In genomic region chr14:68794856-68795601, GRCh38 we compare ENCODE assay signal across 8 cellular contexts. TPM values are rescaled to one million over a fixed set of nuclear protein-coding genes. Genes with fewer than 3 reads are reported as not detected.
A peak's percentile ranks its signal among the peaks of the same experiment; 100 is the strongest.
DNase-seq lines count a peak whose midpoint lies in the region; ATAC-seq and TF ChIP-seq lines count a peak whose summit lies in the region.

No MANE protein-coding gene starts in this region.

- peak overlapping the region; percentile 100 for H3K27ac ChIP-seq in aorta (ENCODE audit: low read depth in 1 of 2, low read length in 2 of 2)

- no peaks in the 10 kb centered on the region for H3K9me3 ChIP-seq in aorta (ENCODE audit: control insufficient read depth, low read length)

- TF ChIP-seq CTCF in fibroblast of pulmonary artery (IDR thresholded peaks at IDR 0.05; ENCODE audit: low read length, missing control alignments), result no peak

- peak overlapping the region; percentile 94 for H3K4me3 Mint-ChIP-seq in natural killer cell treated with Interleukin-12 subunit alpha and Interleukin-12 subunit beta and Interleukin-15 and Interleukin-18, amount 100 ng/mL, for 72 hours

- no peaks in the 10 kb centered on the region for H3K4me1 ChIP-seq in aorta (ENCODE audit: control insufficient read depth in 1 of 2, insufficient read depth in 2 of 2, low read length in 2 of 2)

- intact Hi-C loops in aorta (cut with DNase I), result loop anchor here (1.0 to 5.0 kb wide), 5 partner anchors 21 to 403 kb away; no protein-coding TSS in a partner anchor

- H3K36me3 Mint-ChIP-seq in natural killer cell treated with Interleukin-12 subunit alpha and Interleukin-12 subunit beta and Interleukin-15 and Interleukin-18, amount 100 ng/mL, for 72 hours, result peaks cover 4% of the 10 kb centered on the region

- no peaks in the 10 kb centered on the region for H3K9me3 Mint-ChIP-seq in natural killer cell treated with Interleukin-12 subunit alpha and Interleukin-12 subunit beta and Interleukin-15 and Interleukin-18, amount 100 ng/mL, for 72 hours

- H3K36me3 ChIP-seq in aorta (ENCODE audit: control insufficient read depth in 1 of 2, insufficient read depth in 2 of 2, low read length in 1 of 2), result peaks cover 0 to 2% of the 10 kb centered on the region in 2 donors

- peaks cover 42 to 51% of the 10 kb centered on the region in 2 donors for H3K4me1 Mint-ChIP-seq in natural killer cell treated with Interleukin-12 subunit alpha and Interleukin-12 subunit beta and Interleukin-15 and Interleukin-18, amount 100 ng/mL, for 72 hours (ENCODE audit: low read depth in 2 of 2)

- ATAC-seq in natural killer cell treated with Interleukin-12 subunit alpha and Interleukin-12 subunit beta and Interleukin-15 and Interleukin-18, amount 100 ng/mL, for 72 hours, result peak in 1 of 2 donors; percentile 1
- peak; percentile 47 for ATAC-seq in aorta (ENCODE audit: low FRiP score)

- 0 to 1% methylated on average over 29 to 37 of the region's 37 CpGs for WGBS in aorta, 2 donors

- H3K27me3 Mint-ChIP-seq in natural killer cell treated with Interleukin-12 subunit alpha and Interleukin-12 subunit beta and Interleukin-15 and Interleukin-18, amount 100 ng/mL, for 72 hours, result no peaks in the 10 kb centered on the region

- H3K4me3 ChIP-seq in Jurkat, Clone E6-1 (ENCODE audit: low read length), result peak overlapping the region; percentile 76
- H3K4me3 ChIP-seq in fibroblast of pulmonary artery (replicated peaks; ENCODE audit: low read depth, low read length), result peak overlapping the region; percentile 100
- peak overlapping the region; percentile 82 to 95 for H3K4me3 ChIP-seq in aorta (ENCODE audit: low read length in 2 of 2)

- peak; percentile 52 for DNase-seq in DMS114 treated with DMSO at 0.1 percent for 48 hours (lab: John Stamatoyannopoulos, UW; ENCODE audit: unreplicated experiment)
- DNase-seq in Jurkat, Clone E6-1 (ENCODE audit: low read depth, low spot score), result no peak
- peak; percentile 74 to 78 for DNase-seq in activated T-cell treated with anti-CD3 and anti-CD28 coated beads, Interleukin-2, amount 50 U/mL, for 48 hours
- peak; percentile 89 for DNase-seq in fibroblast of pulmonary artery (ENCODE audit: low read depth)
- DNase-seq in natural killer cell treated with Interleukin-12 subunit alpha and Interleukin-12 subunit beta and Interleukin-15 and Interleukin-18, amount 100 ng/mL, for 72 hours (ENCODE audit: low spot score), result no peak
- peak in 1 of 2 donors; percentile 77 for DNase-seq in aorta
- no peak for DNase-seq in GM19238 (ENCODE audit: insufficient read length, low spot score)
- no peak for DNase-seq in NCI-H524 treated with DMSO at 0.1 percent for 48 hours (lab: John Stamatoyannopoulos, UW)

- peaks cover 0 to 2% of the 10 kb centered on the region in 2 donors for H3K27me3 ChIP-seq in aorta (ENCODE audit: control insufficient read depth in 1 of 2, insufficient read depth in 2 of 2, low read length in 1 of 2)

- H3K27ac Mint-ChIP-seq in natural killer cell treated with Interleukin-12 subunit alpha and Interleukin-12 subunit beta and Interleukin-15 and Interleukin-18, amount 100 ng/mL, for 72 hours, result peak overlapping the region; percentile 99

RNA-seq across cellular contexts. Expression of gene ZFP36L1, which starts 2.2 kb away (rescaled TPM):
- 23.3 TPM for polyA plus RNA-seq in Jurkat, Clone E6-1 (2012; ENCODE audit: insufficient read depth, insufficient read length)
- 10 to 100 TPM; 42.4 to 94.9 TPM for total RNA-seq in natural killer cell treated with Interleukin-12 subunit alpha and Interleukin-12 subunit beta and Interleukin-15 and Interleukin-18, amount 100 ng/mL, for 72 hours
- 100 to 1,000 TPM; 302 to 388 TPM for total RNA-seq in aorta
- 10 to 100 TPM; 35.3 to 48.6 TPM for polyA plus RNA-seq in aorta

Comparison
In these comparisons a context has a peak if more than half of its experiments do, and no peak if none do; other contexts are left out.
1. DNase-seq: peak in DMS114 treated with DMSO at 0.1 percent for 48 hours (single experiment), activated T-cell treated with anti-CD3 and anti-CD28 coated beads, Interleukin-2, amount 50 U/mL, for 48 hours (2 of 2) and fibroblast of pulmonary artery (single experiment); none in Jurkat, Clone E6-1 (single experiment), natural killer cell treated with Interleukin-12 subunit alpha and Interleukin-12 subunit beta and Interleukin-15 and Interleukin-18, amount 100 ng/mL, for 72 hours (single experiment), GM19238 (single experiment) and NCI-H524 treated with DMSO at 0.1 percent for 48 hours (single experiment).
2. Peak in every context shown above with its lines, with median percentiles within 50 percentile points of each other: H3K4me3 ChIP-seq.